1 cellular context compared by ENCODE assay signal in the genomic region with DNA sequence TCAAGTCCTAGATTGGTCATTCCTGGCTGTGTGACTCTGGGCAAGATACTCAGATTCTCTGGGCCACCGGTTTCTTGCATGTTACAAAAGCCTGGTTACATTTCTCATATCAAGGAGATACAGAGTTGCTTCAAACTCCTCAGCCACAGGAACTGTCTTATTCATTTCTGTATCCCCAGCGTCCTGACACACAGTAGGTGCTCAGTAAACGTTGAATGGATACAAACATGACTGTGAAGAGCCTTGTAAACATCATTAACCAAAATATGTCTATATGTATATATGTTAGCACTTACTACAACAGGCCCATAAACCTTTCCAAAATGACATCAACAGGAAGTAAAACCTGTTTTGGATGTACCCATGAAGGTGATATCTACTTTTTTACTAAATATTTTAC.
TF ChIP-seq lines count a peak whose summit lies in the region.

No MANE protein-coding gene starts in this region.

TF ChIP-seq in neural cell, 6 proteins besides CTCF, POLR2A, EP300 and RAD21:
- no peak for TF ChIP-seq MXI1 (conservative IDR thresholded peaks at IDR 0.05; ENCODE audit: poor library complexity, severe bottlenecking)
- TF ChIP-seq REST (IDR thresholded peaks at IDR 0.05; ENCODE audit: borderline replicate concordance): no peak
- no peak for TF ChIP-seq TAF1 (IDR thresholded peaks at IDR 0.05; ENCODE audit: low read depth)
- no peak for TF ChIP-seq SMC3 (conservative IDR thresholded peaks at IDR 0.05; ENCODE audit: poor library complexity)
- TF ChIP-seq POLR2AphosphoS5 (IDR thresholded peaks at IDR 0.05): no peak
- no peak for TF ChIP-seq EZH2 (IDR thresholded peaks at IDR 0.05; ENCODE audit: borderline replicate concordance, insufficient read depth, low read length, poor library complexity, severe bottlenecking)
